ENCODE assay signal across 27 cellular contexts in genomic region chr2:129164220-129164619, GRCh38.
"Had no signal": no experiment of that assay in that cellular context is flagged by ENCODE, and none has a peak within 500 bp of the region (broad histone marks: within the 10 kb centered on the region; RNA-seq: fewer than 3 reads in every experiment).

No MANE protein-coding gene starts in this region.

- H3K9me3 ChIP-seq: lower lobe of right lung, right atrium auricular region, right lobe of liver, suprapubic skin, thoracic aorta, tibial artery, uterus had no signal

- H3K36me3 Mint-ChIP-seq: mesothelial cell of epicardium, naive B cell, natural killer cell had no signal

- H3K4me3 Mint-ChIP-seq: mesothelial cell of epicardium; naive B cell; natural killer cell; stimulated activated naive CD8-positive, alpha-beta T cell treated with anti-CD3 and anti-CD28 coated beads, Interleukin-15, Interleukin-2, amounts not matched to agents 100 ng/mL and 50 ng/mL, for 24 hours had no signal

- H3K9me3 Mint-ChIP-seq: naive B cell; stimulated activated naive CD8-positive, alpha-beta T cell treated with anti-CD3 and anti-CD28 coated beads, Interleukin-15, Interleukin-2, amounts not matched to agents 100 ng/mL and 50 ng/mL, for 24 hours had no signal

- H3K4me3 ChIP-seq: lower lobe of right lung, right atrium auricular region, right lobe of liver, skin epidermis, suprapubic skin, thoracic aorta, tibial artery, uterus had no signal

- FAIRE-seq: keratinocyte had no signal

- H3K27ac Mint-ChIP-seq: mesothelial cell of epicardium; natural killer cell; progenitor cell of endocrine pancreas; stimulated activated naive CD8-positive, alpha-beta T cell treated with anti-CD3 and anti-CD28 coated beads, Interleukin-15, Interleukin-2, amounts not matched to agents 100 ng/mL and 50 ng/mL, for 24 hours had no signal

- H3K27ac ChIP-seq: lower lobe of right lung, right atrium auricular region, right lobe of liver, skin epidermis, suprapubic skin, thoracic aorta, tibial artery, uterus had no signal

- H3K4me1 Mint-ChIP-seq: naive B cell, natural killer cell had no signal

- H3K36me3 ChIP-seq: lower lobe of right lung, right atrium auricular region, right lobe of liver, suprapubic skin, thoracic aorta, tibial artery, uterus had no signal

- DNase-seq: hippocampal formation; kidney glomerular epithelial cell; left cardiac atrium; left ventricle myocardium superior; lower lobe of right lung; mesendoderm; naive B cell; natural killer cell; nucleus accumbens; right lobe of liver; stimulated activated CD4-positive, alpha-beta T cell treated with anti-CD3 and anti-CD28 coated beads, Interleukin-12 subunit alpha, Interleukin-12 subunit beta, amount 100 ng/mL, for 4 hours; stimulated activated CD4-positive, alpha-beta T cell treated with anti-CD3 and anti-CD28 coated beads, Interleukin-15, amount 100 ng/mL, for 24 hours; stimulated activated CD4-positive, alpha-beta T cell treated with anti-CD3 and anti-CD28 coated beads, Interleukin-2, amount 100 ng/mL, for 24 hours; stimulated activated CD4-positive, alpha-beta T cell treated with anti-CD3 and anti-CD28 coated beads, Interleukin-4, amount 100 ng/mL, for 1 hour; stimulated activated naive CD4-positive, alpha-beta T cell; tibial artery; trophoblast cell; uterus had no signal

- H3K4me1 ChIP-seq: lower lobe of right lung, right atrium auricular region, right lobe of liver, suprapubic skin, uterus had no signal

- H3K27me3 ChIP-seq: right atrium auricular region, right lobe of liver, suprapubic skin, tibial artery, uterus had no signal

- ATAC-seq: left lobe of liver, natural killer cell, right lobe of liver had no signal
